In the genomic region with DNA sequence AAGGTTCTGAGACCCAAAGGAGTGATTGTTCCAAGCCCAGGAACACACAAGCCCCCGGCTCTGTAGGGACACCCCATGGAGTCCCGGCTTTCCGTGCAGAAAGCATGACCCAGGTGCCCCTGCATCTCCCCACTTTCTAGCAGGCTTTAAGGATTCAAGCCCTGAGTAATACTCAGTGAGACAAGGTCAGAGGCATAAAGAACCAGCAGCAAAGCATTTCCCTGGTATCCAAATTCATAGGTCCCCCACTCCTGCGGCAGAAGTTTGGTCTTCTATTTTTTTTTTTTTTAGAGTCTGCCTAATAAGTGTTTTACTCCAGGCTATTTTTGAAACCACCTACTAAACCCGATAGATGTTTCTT, we compare ENCODE assay signal across 1 cellular context.
TF ChIP-seq lines count a peak whose summit lies in the region.

No MANE protein-coding gene starts in this region.

TF ChIP-seq in IMR-90, 13 proteins besides CTCF, POLR2A, EP300 and RAD21 (continued from another document):
- TF ChIP-seq, protein P1, sequence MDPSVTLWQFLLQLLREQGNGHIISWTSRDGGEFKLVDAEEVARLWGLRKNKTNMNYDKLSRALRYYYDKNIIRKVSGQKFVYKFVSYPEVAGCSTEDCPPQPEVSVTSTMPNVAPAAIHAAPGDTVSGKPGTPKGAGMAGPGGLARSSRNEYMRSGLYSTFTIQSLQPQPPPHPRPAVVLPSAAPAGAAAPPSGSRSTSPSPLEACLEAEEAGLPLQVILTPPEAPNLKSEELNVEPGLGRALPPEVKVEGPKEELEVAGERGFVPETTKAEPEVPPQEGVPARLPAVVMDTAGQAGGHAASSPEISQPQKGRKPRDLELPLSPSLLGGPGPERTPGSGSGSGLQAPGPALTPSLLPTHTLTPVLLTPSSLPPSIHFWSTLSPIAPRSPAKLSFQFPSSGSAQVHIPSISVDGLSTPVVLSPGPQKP (IDR thresholded peaks at IDR 0.05; ENCODE audit: borderline replicate concordance, low read depth, low read length): no peak
- no peak for TF ChIP-seq USF2 (IDR thresholded peaks at IDR 0.05; ENCODE audit: low read depth, low read length)
- TF ChIP-seq MAFK (IDR thresholded peaks at IDR 0.05; ENCODE audit: low read depth, low read length): no peak
- TF ChIP-seq FOS (IDR thresholded peaks at IDR 0.05; ENCODE audit: low read depth, low read length): no peak
- TF ChIP-seq SMC3 (IDR thresholded peaks at IDR 0.05; ENCODE audit: low read depth, low read length): no peak
